Comparison of ENCODE assay signal across 6 cellular contexts in genomic region chr5:81803812-81804211, GRCh38. TPM values are rescaled to one million over a fixed set of nuclear protein-coding genes. Genes with fewer than 3 reads are reported as not detected.
"Had no signal": no experiment of that assay in that cellular context is flagged by ENCODE, and none has a peak within 500 bp of the region (broad histone marks: within the 10 kb centered on the region; RNA-seq: fewer than 3 reads in every experiment).

No MANE protein-coding gene starts in this region.

- H3K27ac Mint-ChIP-seq: IgD-negative memory B cell had no signal

- ATAC-seq: HepG2, K562 had no signal

- H3K4me3 ChIP-seq: K562 had no signal

- DNase-seq: IMR-90, KBM-7 had no signal

- H3K4me3 Mint-ChIP-seq: IgD-negative memory B cell had no signal

- H3K27ac ChIP-seq: HL-60 had no signal

RNA-seq across cellular contexts. Expression of gene SSBP2, which starts 52.9 kb away (rescaled TPM):
- total RNA-seq: HepG2 had no signal
